In genomic region chr11:63534076-63534475, GRCh38 we compare ENCODE assay signal across 24 cellular contexts. TPM values are rescaled to one million over a fixed set of nuclear protein-coding genes. Genes with fewer than 3 reads are reported as not detected.
DNase-seq lines count a peak whose midpoint lies in the region; ATAC-seq and TF ChIP-seq lines count a peak whose summit lies in the region.
"Had no signal": no experiment of that assay in that cellular context is flagged by ENCODE, and none has a peak within 500 bp of the region (broad histone marks: within the 10 kb centered on the region; RNA-seq: fewer than 3 reads in every experiment).

No MANE protein-coding gene starts in this region.

- DNase-seq in T-helper 1 cell (no peak), Caco-2 (no peak), middle frontal gyrus (ENCODE audit: extremely low spot score, low spot score) (no peak), epidermal melanocyte (ENCODE audit: insufficient read length, low spot score) (no peak)
- no peak for DNase-seq in activated CD8-positive, alpha-beta T cell treated with anti-CD3 and anti-CD28 coated beads for 36 hours
- no peak for DNase-seq in stimulated activated CD4-positive, alpha-beta T cell treated with anti-CD3 and anti-CD28 coated beads, Interleukin-4, amount 100 ng/mL, for 4 hours
- DNase-seq: activated CD4-positive, CD25-positive, alpha-beta regulatory T cell treated with anti-CD3 and anti-CD28 coated beads, Interleukin-2, amount 50 U/mL, for 72 hours; activated gamma-delta T cell; amygdala; DMS79 treated with DMSO at 0.1 percent for 48 hours; heart right ventricle; left lung; midbrain; NCI-H1694; NCI-H2171 treated with DMSO at 0.1 percent for 48 hours; NCI-H69; testis had no signal

- H3K9me3 Mint-ChIP-seq in T-helper 1 cell treated with Interleukin-12 subunit alpha and Interleukin-12 subunit beta and Interleukin-4 antibody, amounts not matched to agents 30 μg/mL and 1 μg/mL, for 36 hours, result no peaks in the 10 kb centered on the region
- H3K9me3 Mint-ChIP-seq in Caco-2 (ENCODE audit: unreplicated experiment) (no peaks in the 10 kb centered on the region), nephron (no peaks in the 10 kb centered on the region)
- H3K9me3 Mint-ChIP-seq in activated CD8-positive, alpha-beta T cell treated with anti-CD3 and anti-CD28 coated beads for 36 hours, result no peaks in the 10 kb centered on the region
- H3K9me3 Mint-ChIP-seq: neural progenitor cell had no signal

- POLR2A ChIA-PET in Caco-2 (lab: Charles Lee), result no interaction called here
- POLR2A ChIA-PET in activated CD8-positive, alpha-beta T cell treated with anti-CD3 and anti-CD28 coated beads for 36 hours (lab: Charles Lee), result interaction anchor here (1.1 to 6.4 kb wide), 2 partner anchors 18 to 25 kb away, joined by 3 to 107 read pairs; no protein-coding TSS in a partner anchor

- TF ChIP-seq CTCF in Caco-2 (IDR thresholded peaks at IDR 0.05; ENCODE audit: insufficient read depth in 1 of 2, low read depth in 1 of 2, low read length in 1 of 2, severe bottlenecking in 1 of 2, unreplicated experiment in 1 of 2) (no peak), nephron (IDR thresholded peaks at IDR 0.05; ENCODE audit: unreplicated experiment in 3 of 3) (no peak)
- no peak for TF ChIP-seq CTCF in activated CD8-positive, alpha-beta T cell treated with anti-CD3 and anti-CD28 coated beads for 36 hours (IDR thresholded peaks at IDR 0.05)

- H3K4me3 Mint-ChIP-seq in T-helper 1 cell treated with Interleukin-12 subunit alpha and Interleukin-12 subunit beta and Interleukin-4 antibody, amounts not matched to agents 30 μg/mL and 1 μg/mL, for 36 hours, result peak overlapping the region; percentile 44
- no peak overlapping the region for H3K4me3 Mint-ChIP-seq in Caco-2 (ENCODE audit: unreplicated experiment)
- no peak overlapping the region for H3K4me3 Mint-ChIP-seq in activated CD8-positive, alpha-beta T cell treated with anti-CD3 and anti-CD28 coated beads for 36 hours
- no peak overlapping the region for H3K4me3 Mint-ChIP-seq in nephron
- H3K4me3 Mint-ChIP-seq: neural progenitor cell had no signal

- BruUV-seq in Caco-2 (replicated peaks; lab: Mats Ljungman, UMichigan), result no TSS peak

- intact Hi-C loops in Caco-2 (cut with micrococcal nuclease; ENCODE audit: unreplicated experiment), result loop anchor here (5.0 kb wide), 3 partner anchors 33 to 103 kb away; partner anchors contain the start of gene PLAAT5
- intact Hi-C loops in activated CD8-positive, alpha-beta T cell treated with anti-CD3 and anti-CD28 coated beads for 36 hours (cut with micrococcal nuclease), result no loop called here

- CTCF ChIA-PET in Caco-2 (lab: Charles Lee), result no interaction called here
- CTCF ChIA-PET in activated CD8-positive, alpha-beta T cell treated with anti-CD3 and anti-CD28 coated beads for 36 hours (lab: Charles Lee), result interaction anchor here (1.6 kb wide), 1 partner anchor 102 kb away, joined by 4 read pairs; no protein-coding TSS in a partner anchor

- H3K27ac Mint-ChIP-seq in T-helper 1 cell treated with Interleukin-12 subunit alpha and Interleukin-12 subunit beta and Interleukin-4 antibody, amounts not matched to agents 30 μg/mL and 1 μg/mL, for 36 hours, result peak overlapping the region; percentile 31
- H3K27ac Mint-ChIP-seq in Caco-2 (ENCODE audit: unreplicated experiment), result peak overlapping the region; percentile 5
- H3K27ac Mint-ChIP-seq in activated CD8-positive, alpha-beta T cell treated with anti-CD3 and anti-CD28 coated beads for 36 hours, result peak overlapping the region; percentile 40
- H3K27ac Mint-ChIP-seq in nephron, result peak overlapping the region in 2 of 3 experiments; percentile 14 to 31
- H3K27ac Mint-ChIP-seq: neural progenitor cell had no signal

- peaks cover 55% of the 10 kb centered on the region for H3K4me1 ChIP-seq in Caco-2

- H3K4me1 Mint-ChIP-seq in T-helper 1 cell treated with Interleukin-12 subunit alpha and Interleukin-12 subunit beta and Interleukin-4 antibody, amounts not matched to agents 30 μg/mL and 1 μg/mL, for 36 hours (ENCODE audit: low read depth), result peaks cover 82% of the 10 kb centered on the region
- H3K4me1 Mint-ChIP-seq in Caco-2 (ENCODE audit: low read depth, unreplicated experiment), result peaks cover 44% of the 10 kb centered on the region
- peaks cover 85% of the 10 kb centered on the region for H3K4me1 Mint-ChIP-seq in activated CD8-positive, alpha-beta T cell treated with anti-CD3 and anti-CD28 coated beads for 36 hours (ENCODE audit: low read depth)
- H3K4me1 Mint-ChIP-seq in nephron, result peaks cover 19% of the 10 kb centered on the region

- peaks cover 3% of the 10 kb centered on the region for H3K36me3 Mint-ChIP-seq in T-helper 1 cell treated with Interleukin-12 subunit alpha and Interleukin-12 subunit beta and Interleukin-4 antibody, amounts not matched to agents 30 μg/mL and 1 μg/mL, for 36 hours (ENCODE audit: low read depth)
- H3K36me3 Mint-ChIP-seq in Caco-2 (ENCODE audit: insufficient read depth, unreplicated experiment), result no peaks in the 10 kb centered on the region
- no peaks in the 10 kb centered on the region for H3K36me3 Mint-ChIP-seq in activated CD8-positive, alpha-beta T cell treated with anti-CD3 and anti-CD28 coated beads for 36 hours (ENCODE audit: low read depth)
- no peaks in the 10 kb centered on the region for H3K36me3 Mint-ChIP-seq in nephron (ENCODE audit: low read depth)
- H3K36me3 Mint-ChIP-seq: neural progenitor cell had no signal

- no peaks in the 10 kb centered on the region for H3K36me3 ChIP-seq in Caco-2 (ENCODE audit: control insufficient read depth, insufficient read depth, low read length)
- H3K36me3 ChIP-seq: cardiac muscle cell, left lung, neural progenitor cell had no signal

- H3K9me3 ChIP-seq in Caco-2, result no peaks in the 10 kb centered on the region
- H3K9me3 ChIP-seq: heart right ventricle, left lung, testis had no signal

- ATAC-seq in activated CD8-positive, alpha-beta T cell treated with anti-CD3 and anti-CD28 coated beads for 36 hours, result no peak
- ATAC-seq: heart right ventricle, left lung, SK-N-SH treated with all-trans-retinoic acid at 6 μM for 48 hours had no signal

- H3K27me3 Mint-ChIP-seq in T-helper 1 cell treated with Interleukin-12 subunit alpha and Interleukin-12 subunit beta and Interleukin-4 antibody, amounts not matched to agents 30 μg/mL and 1 μg/mL, for 36 hours (ENCODE audit: low read depth), result no peaks in the 10 kb centered on the region
- H3K27me3 Mint-ChIP-seq in Caco-2 (ENCODE audit: insufficient read depth, unreplicated experiment) (no peaks in the 10 kb centered on the region), nephron (ENCODE audit: low read depth) (peaks cover 7% of the 10 kb centered on the region)
- no peaks in the 10 kb centered on the region for H3K27me3 Mint-ChIP-seq in activated CD8-positive, alpha-beta T cell treated with anti-CD3 and anti-CD28 coated beads for 36 hours
- H3K27me3 Mint-ChIP-seq: progenitor cell of endocrine pancreas had no signal

- no peak overlapping the region for H3K4me3 ChIP-seq in Caco-2 (ENCODE audit: low read depth, low read length)
- H3K4me3 ChIP-seq: cardiac muscle cell, heart right ventricle, left lung, neural progenitor cell, testis had no signal

- no peaks in the 10 kb centered on the region for H3K27me3 ChIP-seq in Caco-2 (replicated peaks; ENCODE audit: control insufficient read depth, insufficient read depth, low read length)
- H3K27me3 ChIP-seq: heart right ventricle, left lung, testis had no signal

RNA-seq across cellular contexts. Expression of gene PLAAT4, which starts 2.5 kb away (rescaled TPM):
- total RNA-seq in Caco-2 (2022), result 1.2 TPM in 2 replicates
- 10 to 100 TPM; 24.1 to 26.2 TPM for total RNA-seq in activated CD8-positive, alpha-beta T cell treated with anti-CD3 and anti-CD28 coated beads for 36 hours
- total RNA-seq: cardiac muscle cell, progenitor cell of endocrine pancreas had no signal

RNA-seq across cellular contexts. Expression of gene LGALS12, which starts 28.2 kb away (rescaled TPM):
- not detected in 2 replicates for total RNA-seq in Caco-2 (2022)
- not detected for total RNA-seq in activated CD8-positive, alpha-beta T cell treated with anti-CD3 and anti-CD28 coated beads for 36 hours
- total RNA-seq: cardiac muscle cell, endothelial cell of umbilical vein had no signal

RNA-seq across cellular contexts. Expression of gene PLAAT2, which starts 29.1 kb away (rescaled TPM):
- total RNA-seq in Caco-2 (2022), result 1.2 TPM in 1 of 2 replicates, not detected in the other
- under 1 TPM in 1 of 2 experiments, not detected in 1; 0.38 TPM for total RNA-seq in activated CD8-positive, alpha-beta T cell treated with anti-CD3 and anti-CD28 coated beads for 36 hours
- total RNA-seq: cardiac muscle cell, endothelial cell of umbilical vein, progenitor cell of endocrine pancreas had no signal

RNA-seq across cellular contexts. Expression of gene PLAAT5, which starts 43.1 kb away (rescaled TPM):
- total RNA-seq in Caco-2 (2022), result 1.2 and 2.3 TPM in 2 replicates
- under 1 TPM; 0.16 to 0.29 TPM for total RNA-seq in activated CD8-positive, alpha-beta T cell treated with anti-CD3 and anti-CD28 coated beads for 36 hours
- total RNA-seq: endothelial cell of umbilical vein had no signal

Comparison
In these comparisons a context has a peak if more than half of its experiments do, and no peak if none do; other contexts are left out.
1. RNA of gene PLAAT4, which starts 2.5 kb away (total RNA-seq): 24.1 to 26.2 TPM in activated CD8-positive, alpha-beta T cell treated with anti-CD3 and anti-CD28 coated beads for 36 hours; 1.2 TPM in Caco-2; every median in the first group is over 10 times any median in the second.
2. Peak in every context shown above with its lines, with median percentiles within 50 percentile points of each other: H3K27ac Mint-ChIP-seq.